25 cellular contexts compared by ENCODE assay signal in the genomic region with DNA sequence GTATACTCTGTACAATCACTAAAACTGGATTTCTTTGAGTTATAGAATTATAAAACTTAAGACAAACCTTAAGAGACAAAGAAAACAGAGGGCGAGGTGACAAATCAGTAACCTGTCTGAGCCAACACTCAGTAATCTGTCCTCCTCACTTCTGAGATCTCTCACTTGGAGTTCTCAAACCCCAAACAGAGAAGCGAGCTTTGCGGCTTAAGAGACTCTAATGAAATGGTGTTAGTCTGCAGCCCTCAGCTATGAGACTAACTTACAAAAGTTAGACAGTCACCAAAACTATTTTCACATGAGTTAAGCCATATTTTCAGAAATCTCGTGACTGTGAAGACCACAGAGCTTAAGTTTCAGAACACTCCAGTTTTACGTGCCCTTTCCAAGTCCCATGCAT.
"Had no signal": no experiment of that assay in that cellular context is flagged by ENCODE, and none has a peak within 500 bp of the region (broad histone marks: within the 10 kb centered on the region; RNA-seq: fewer than 3 reads in every experiment).

No MANE protein-coding gene starts in this region.

- H3K79me2 ChIP-seq: parathyroid adenoma had no signal

- H3K9ac ChIP-seq: parathyroid adenoma had no signal

- H3K9me3 ChIP-seq: ovary, psoas muscle, right lobe of liver, sigmoid colon, thoracic aorta, transverse colon, upper lobe of right lung, uterus had no signal

- H3K4me3 ChIP-seq: ovary, psoas muscle, right lobe of liver, sigmoid colon, stomach, thoracic aorta, tibial artery, transverse colon, upper lobe of right lung, uterus had no signal

- H3K27me3 ChIP-seq: ovary, right lobe of liver, sigmoid colon, stomach, tibial artery, transverse colon, upper lobe of right lung, uterus had no signal

- H3K4me1 ChIP-seq: parathyroid adenoma, psoas muscle, right lobe of liver, sigmoid colon, stomach, tibial artery, transverse colon, upper lobe of right lung, uterus had no signal

- DNase-seq: naive thymus-derived CD8-positive, alpha-beta T cell; nephron progenitor cell; occipital lobe; ovary; posterior cingulate gyrus; psoas muscle; right cardiac atrium; right lobe of liver; sigmoid colon; small intestine; stimulated activated CD4-positive, alpha-beta T cell treated with anti-CD3 and anti-CD28 coated beads, Interleukin-15, amount 100 ng/mL, for 24 hours; stimulated activated CD4-positive, alpha-beta T cell treated with anti-CD3 and anti-CD28 coated beads, Interleukin-2, amount 100 ng/mL, for 24 hours; stimulated activated CD4-positive, alpha-beta T cell treated with anti-CD3 and anti-CD28 coated beads, Interleukin-2, amount 100 ng/mL, for 48 hours; stimulated activated CD4-positive, alpha-beta T cell treated with anti-CD3 and anti-CD28 coated beads, Interleukin-4, amount 100 ng/mL, for 24 hours; stimulated activated naive B cell treated with anti-CD40 and anti-IgM and Interleukin-4, amounts not matched to agents 10 μg/mL and 1 μg/mL and 100 μg/mL, for 72 hours; stimulated activated naive CD4-positive, alpha-beta T cell treated with Interleukin-2 at 50 U/mL for 16 hours; stomach; tibial artery; transverse colon; upper lobe of right lung; uterus had no signal

- H3K27ac ChIP-seq: ovary, parathyroid adenoma, psoas muscle, right lobe of liver, sigmoid colon, stomach, thoracic aorta, tibial artery, transverse colon, upper lobe of right lung, uterus had no signal

- H3K36me3 ChIP-seq: ovary, right lobe of liver, sigmoid colon, stomach, thoracic aorta, tibial artery, transverse colon, upper lobe of right lung, uterus had no signal

- H2AFZ ChIP-seq: parathyroid adenoma had no signal

- ATAC-seq: naive thymus-derived CD8-positive, alpha-beta T cell; natural killer cell treated with Interleukin-12 subunit alpha and Interleukin-12 subunit beta and Interleukin-15 and Interleukin-18, amount 100 ng/mL, for 72 hours; psoas muscle; right cardiac atrium; right lobe of liver; stimulated activated effector memory CD8-positive, alpha-beta T cell treated with anti-CD3 and anti-CD28 coated beads, Interleukin-12 subunit alpha, Interleukin-12 subunit beta, amount 100 ng/mL, for 72 hours; stimulated activated naive B cell treated with anti-CD40 and anti-IgM and Interleukin-4, amounts not matched to agents 10 μg/mL and 1 μg/mL and 100 μg/mL, for 72 hours; upper lobe of right lung had no signal
